ENCODE assay signal across 22 cellular contexts in the genomic region with DNA sequence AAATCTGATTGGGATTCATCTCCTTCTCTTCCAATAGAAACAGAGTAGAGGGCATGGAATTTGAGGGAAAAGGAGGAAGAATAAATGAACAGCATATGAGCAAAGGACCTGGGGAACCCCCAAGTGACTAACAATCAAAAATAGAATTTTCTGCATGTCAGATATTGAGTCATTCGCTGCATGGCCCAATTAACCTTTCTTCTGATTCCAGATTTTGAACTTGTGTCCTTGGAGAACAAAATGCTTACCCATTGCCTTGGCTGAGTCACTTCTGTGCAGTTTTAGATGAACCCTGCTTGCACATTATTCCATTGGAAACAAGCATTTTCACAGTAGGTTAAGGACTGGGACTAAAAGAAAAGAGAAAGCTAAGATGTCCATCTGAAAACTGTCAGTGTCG.
A peak's percentile ranks its signal among the peaks of the same experiment; 100 is the strongest.
DNase-seq lines count a peak whose midpoint lies in the region; ATAC-seq, FAIRE-seq and TF ChIP-seq lines count a peak whose summit lies in the region.
"Had no signal": no experiment of that assay in that cellular context is flagged by ENCODE, and none has a peak within 500 bp of the region (broad histone marks: within the 10 kb centered on the region; RNA-seq: fewer than 3 reads in every experiment).

No MANE protein-coding gene starts in this region.

- H3K36me3 ChIP-seq in breast epithelium (no peaks in the 10 kb centered on the region), SK-N-SH (replicated peaks in 1 of 2; ENCODE audit: control insufficient read depth in 1 of 2, insufficient read depth in 2 of 2, low read length in 1 of 2) (no peaks in the 10 kb centered on the region)
- H3K36me3 ChIP-seq: neutrophil had no signal

- H3K9ac ChIP-seq in SK-N-SH = no peak overlapping the region; the same call in 1 of the 2 replicates

- TF ChIP-seq POLR2A in breast epithelium (IDR thresholded peaks at IDR 0.05) = no peak
- no peak for TF ChIP-seq POLR2A in GM12891 (IDR thresholded peaks at IDR 0.05; ENCODE audit: low read depth, low read length)

- POLR2A ChIA-PET in MCF 10A (lab: Yijun Ruan, JAX) (interaction anchor here (0.6 kb wide), 1 partner anchor 1210 kb away, joined by 4 read pairs; no protein-coding TSS in a partner anchor), SK-N-SH (lab: Yijun Ruan, JAX) (no interaction called here)

- DNase-seq in MCF 10A (ENCODE audit: unreplicated experiment) = peak; percentile 36
- no peak for DNase-seq in breast epithelium (ENCODE audit: low spot score in 2 of 2)
- no peak for DNase-seq in SK-N-SH
- peak; percentile 35 for DNase-seq in fibroblast of gingiva (ENCODE audit: low read depth)
- DNase-seq in GM12891 (ENCODE audit: insufficient read length, low spot score) = no peak
- no peak for DNase-seq in ecto neural progenitor cell (ENCODE audit: low spot score)
- DNase-seq: ACHN; activated CD4-positive, alpha-beta T cell treated with anti-CD3 and anti-CD28 coated beads, Interleukin-2, amount 50 U/mL, for 1 hour; CD4-positive, alpha-beta memory T cell; effector CD4-positive, alpha-beta T cell; left colon; NCI-H1048; NCI-H2107; NCI-H526; stimulated activated CD4-positive, alpha-beta T cell treated with anti-CD3 and anti-CD28 coated beads, Interleukin-15, amount 100 ng/mL, for 24 hours; stimulated activated naive CD8-positive, alpha-beta T cell treated with anti-CD3 and anti-CD28 coated beads, Interleukin-15, amount 100 ng/mL, for 72 hours had no signal

- H3K27ac ChIP-seq in breast epithelium (no peak overlapping the region), SK-N-SH (ENCODE audit: low read depth in 2 of 2, low read length in 1 of 2) (peak overlapping the region in 1 of 2 experiments; percentile 64; a peak in 2 of 4 replicates)
- H3K27ac ChIP-seq: neutrophil had no signal

- no peaks in the 10 kb centered on the region for H3K79me2 ChIP-seq in SK-N-SH (ENCODE audit: insufficient read depth)

- H3K9me3 Mint-ChIP-seq in MCF 10A (ENCODE audit: unreplicated experiment) = no peaks in the 10 kb centered on the region
- H3K9me3 Mint-ChIP-seq: activated naive CD4-positive, alpha-beta T cell treated with anti-CD3 and anti-CD28 coated beads, Interleukin-2, amount 50 U/mL, for 24 hours; stimulated activated naive CD8-positive, alpha-beta T cell treated with anti-CD3 and anti-CD28 coated beads, Interleukin-15, amount 100 ng/mL, for 72 hours had no signal

- H3K36me3 Mint-ChIP-seq in MCF 10A (ENCODE audit: insufficient read depth, unreplicated experiment) = no peaks in the 10 kb centered on the region
- H3K36me3 Mint-ChIP-seq: activated naive CD4-positive, alpha-beta T cell treated with anti-CD3 and anti-CD28 coated beads, Interleukin-2, amount 50 U/mL, for 24 hours; CD4-positive, alpha-beta memory T cell had no signal

- H3K4me2 ChIP-seq in SK-N-SH = no peak overlapping the region

- no peaks in the 10 kb centered on the region for H3K4me1 Mint-ChIP-seq in MCF 10A (ENCODE audit: insufficient read depth, unreplicated experiment)
- H3K4me1 Mint-ChIP-seq: activated naive CD4-positive, alpha-beta T cell treated with anti-CD3 and anti-CD28 coated beads, Interleukin-2, amount 50 U/mL, for 24 hours had no signal

- TF ChIP-seq CTCF in MCF 10A (IDR thresholded peaks at IDR 0.05; ENCODE audit: unreplicated experiment) (no peak), breast epithelium (IDR thresholded peaks at IDR 0.05) (no peak), SK-N-SH (IDR thresholded peaks at IDR 0.05) (no peak)

- no peaks in the 10 kb centered on the region for H4K20me1 ChIP-seq in SK-N-SH (ENCODE audit: insufficient read depth)

- no peaks in the 10 kb centered on the region for H3K27me3 Mint-ChIP-seq in MCF 10A (ENCODE audit: insufficient read depth, unreplicated experiment)
- H3K27me3 Mint-ChIP-seq: activated naive CD4-positive, alpha-beta T cell treated with anti-CD3 and anti-CD28 coated beads, Interleukin-2, amount 50 U/mL, for 24 hours; stimulated activated naive CD8-positive, alpha-beta T cell treated with anti-CD3 and anti-CD28 coated beads, Interleukin-15, amount 100 ng/mL, for 72 hours had no signal

- no peak for TF ChIP-seq EP300 in SK-N-SH (IDR thresholded peaks at IDR 0.05; ENCODE audit: borderline replicate concordance in 1 of 2, low read depth in 1 of 2, low read length in 1 of 2)

- no peak overlapping the region for H3K27ac Mint-ChIP-seq in MCF 10A (ENCODE audit: low read depth, unreplicated experiment)
- H3K27ac Mint-ChIP-seq: activated naive CD4-positive, alpha-beta T cell treated with anti-CD3 and anti-CD28 coated beads, Interleukin-2, amount 50 U/mL, for 24 hours; CD4-positive, alpha-beta memory T cell had no signal

- H3K4me1 ChIP-seq in breast epithelium = no peaks in the 10 kb centered on the region
- H3K4me1 ChIP-seq in SK-N-SH (ENCODE audit: control insufficient read depth in 1 of 2, insufficient read depth in 2 of 2, low read depth in 1 of 2, low read length in 1 of 2) = peaks cover 2 to 8% of the 10 kb centered on the region in 2 experiments; a peak in 3 of 4 replicates

- H3K9me3 ChIP-seq in breast epithelium (no peaks in the 10 kb centered on the region), SK-N-SH (no peaks in the 10 kb centered on the region)
- H3K9me3 ChIP-seq: neutrophil had no signal

- no peak overlapping the region for H3K4me3 Mint-ChIP-seq in MCF 10A (ENCODE audit: unreplicated experiment)
- H3K4me3 Mint-ChIP-seq: activated naive CD4-positive, alpha-beta T cell treated with anti-CD3 and anti-CD28 coated beads, Interleukin-2, amount 50 U/mL, for 24 hours; CD4-positive, alpha-beta memory T cell; stimulated activated naive CD8-positive, alpha-beta T cell treated with anti-CD3 and anti-CD28 coated beads, Interleukin-15, amount 100 ng/mL, for 72 hours had no signal

- BruUV-seq in MCF 10A (replicated peaks; lab: Mats Ljungman, UMichigan) = no TSS peak

- H3K4me3 ChIP-seq in breast epithelium (no peak overlapping the region), SK-N-SH (ENCODE audit: low read depth in 2 of 2, low read length in 1 of 2) (no peak overlapping the region)

- no peaks in the 10 kb centered on the region for H3K27me3 ChIP-seq in breast epithelium
- no peaks in the 10 kb centered on the region for H3K27me3 ChIP-seq in SK-N-SH (ENCODE audit: insufficient read depth)
- H3K27me3 ChIP-seq: neutrophil had no signal

- no peak overlapping the region; the same call in 1 of the 2 replicates for H2AFZ ChIP-seq in SK-N-SH (ENCODE audit: low read depth)

- no peak for TF ChIP-seq RAD21 in SK-N-SH (IDR thresholded peaks at IDR 0.05; ENCODE audit: low read length)

- no peak for FAIRE-seq in GM12891 (lab: Jason Lieb, UNC)
- FAIRE-seq: frontal cortex, TTC549 had no signal

- ATAC-seq in GM18873 (IDR thresholded peaks at IDR 0.05; ENCODE audit: low FRiP score, unreplicated experiment) (no peak), HG02798 (IDR thresholded peaks at IDR 0.05; ENCODE audit: poor library complexity, unreplicated experiment) (no peak)
- ATAC-seq: left colon; stimulated activated naive CD8-positive, alpha-beta T cell treated with anti-CD3 and anti-CD28 coated beads, Interleukin-15, amount 100 ng/mL, for 72 hours had no signal

- WGBS in SK-N-SH (ENCODE audit: low lambda C conversion rate) = 44% methylated on average over 2 of the region's 2 CpGs

- H3F3A ChIP-seq in SK-N-SH (replicated peaks; ENCODE audit: insufficient read depth) = peaks cover 14% of the 10 kb centered on the region

- H3K9me2 ChIP-seq in SK-N-SH = no peaks in the 10 kb centered on the region

- intact Hi-C loops in MCF 10A (cut with micrococcal nuclease) = no loop called here
- intact Hi-C loops in breast epithelium (cut with DNase I; ENCODE audit: low total_unique reads) = no loop called here

- CTCF ChIA-PET in MCF 10A (lab: Yijun Ruan, JAX) (interaction anchor here (0.7 kb wide), 1 partner anchor 153 kb away, joined by 3 read pairs; no protein-coding TSS in a partner anchor), SK-N-SH (lab: Yijun Ruan, JAX) (no interaction called here)

TF ChIP-seq in SK-N-SH, 30 proteins besides CTCF, POLR2A, EP300 and RAD21 (continues in another document):
- TF ChIP-seq NFIC (IDR thresholded peaks at IDR 0.05; ENCODE audit: borderline replicate concordance) (no peak), MEF2A (IDR thresholded peaks at IDR 0.05; ENCODE audit: borderline replicate concordance, low read depth) (peak; percentile 69; the same call in 1 of the 2 replicates), SMC3 (IDR thresholded peaks at IDR 0.05; ENCODE audit: low read depth, low read length) (no peak), GATA2 (CRISPR knock-in tag; IDR thresholded peaks at IDR 0.05) (no peak), TAF1 (IDR thresholded peaks at IDR 0.05; ENCODE audit: borderline replicate concordance, low read depth, low read length) (no peak), MAX (IDR thresholded peaks at IDR 0.05; ENCODE audit: low read depth) (no peak), FOSL2 (IDR thresholded peaks at IDR 0.05; ENCODE audit: borderline replicate concordance, low read depth) (peak; percentile 63), JUND (IDR thresholded peaks at IDR 0.05) (peak; percentile 29), YY1 (IDR thresholded peaks at IDR 0.05; ENCODE audit: low read depth) (no peak), RXRA (IDR thresholded peaks at IDR 0.05; ENCODE audit: borderline replicate concordance, low read depth) (peak; percentile 63)

TF ChIP-seq in GM12891, 5 proteins besides CTCF, POLR2A, EP300 and RAD21:
- TF ChIP-seq SPI1 (IDR thresholded peaks at IDR 0.05; ENCODE audit: low read depth, low read length) = no peak
- no peak for TF ChIP-seq POU2F2 (IDR thresholded peaks at IDR 0.05; ENCODE audit: low read depth, low read length)
- no peak for TF ChIP-seq TAF1 (IDR thresholded peaks at IDR 0.05; ENCODE audit: low read depth, low read length)
- TF ChIP-seq POLR2AphosphoS5 (IDR thresholded peaks at IDR 0.05; ENCODE audit: low read depth, low read length) = no peak
- no peak for TF ChIP-seq PAX5 (IDR thresholded peaks at IDR 0.05; ENCODE audit: insufficient read depth, low read length, severe bottlenecking)

Comparison
In these comparisons a context has a peak if more than half of its experiments do, and no peak if none do; other contexts are left out.
1. DNase-seq: peak in MCF 10A (single experiment) and fibroblast of gingiva (single experiment); none in breast epithelium (0 of 2), SK-N-SH (single experiment), GM12891 (single experiment) and ecto neural progenitor cell (single experiment).